1 cellular context compared by ENCODE assay signal in genomic region chr7:66140924-66141323, GRCh38.
TF ChIP-seq lines count a peak whose summit lies in the region.

No MANE protein-coding gene starts in this region.

TF ChIP-seq in WTC11, 78 proteins besides CTCF, POLR2A, EP300 and RAD21 (continued from another document):
- TF ChIP-seq AFF4 (CRISPR knock-in tag; IDR thresholded peaks at IDR 0.05; ENCODE audit: borderline replicate concordance) (no peak), OVOL2 (CRISPR knock-in tag; IDR thresholded peaks at IDR 0.05; ENCODE audit: borderline replicate concordance) (no peak), ZNF121 (CRISPR knock-in tag; IDR thresholded peaks at IDR 0.05) (no peak), SOX15 (CRISPR knock-in tag; IDR thresholded peaks at IDR 0.05) (no peak)
